Comparison of ENCODE assay signal across 29 cellular contexts in the genomic region with DNA sequence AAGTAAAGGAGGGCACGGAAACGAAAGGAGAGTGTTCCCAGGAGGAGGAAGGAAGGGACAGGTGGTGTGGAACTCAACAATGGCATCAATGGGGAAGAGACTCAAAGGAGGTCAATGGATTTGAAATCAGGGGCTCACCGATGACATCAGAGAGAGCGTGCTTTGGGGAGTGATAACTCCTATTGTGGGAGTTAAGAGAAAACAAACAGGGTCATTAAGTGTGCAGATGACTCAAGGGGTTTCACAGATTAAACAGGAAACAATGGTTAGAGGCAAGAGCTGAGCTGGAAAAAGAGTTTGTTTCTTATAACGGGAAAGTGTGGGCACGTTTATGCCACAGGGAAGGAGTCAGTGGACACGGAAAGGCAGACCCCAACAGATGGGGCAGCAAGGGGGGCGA.
DNase-seq lines count a peak whose midpoint lies in the region; ATAC-seq, FAIRE-seq and TF ChIP-seq lines count a peak whose summit lies in the region.
"Had no signal": no experiment of that assay in that cellular context is flagged by ENCODE, and none has a peak within 500 bp of the region (broad histone marks: within the 10 kb centered on the region; RNA-seq: fewer than 3 reads in every experiment).

No MANE protein-coding gene starts in this region.

- H3K4me3 Mint-ChIP-seq in T-helper 2 cell treated with Interferon-gamma antibody and Interleukin-4, amounts not matched to agents 5 μg/mL and 100 μg/mL, for 36 hours = no peak overlapping the region
- H3K4me3 Mint-ChIP-seq: CD14-positive monocyte; CD8-positive, alpha-beta memory T cell had no signal

- ATAC-seq in lower lobe of right lung = no peak
- ATAC-seq: A549, HepG2, K562 had no signal

- H3K9me3 ChIP-seq in endothelial cell of umbilical vein (replicated peaks; ENCODE audit: control insufficient read depth, insufficient read depth, low read length) (no peaks in the 10 kb centered on the region), lower lobe of right lung (no peaks in the 10 kb centered on the region)
- H3K9me3 ChIP-seq: A549, SK-N-SH had no signal

- no peak overlapping the region for H3K27ac Mint-ChIP-seq in T-helper 2 cell treated with Interferon-gamma antibody and Interleukin-4, amounts not matched to agents 5 μg/mL and 100 μg/mL, for 36 hours
- H3K27ac Mint-ChIP-seq: CD14-positive monocyte; CD8-positive, alpha-beta memory T cell had no signal

- POLR2A ChIA-PET in endothelial cell of umbilical vein (lab: Charles Lee) = interaction anchor here (0.6 kb wide), 3 partner anchors 62 to 907 kb away, joined by 3 to 8 read pairs (median 3); no protein-coding TSS in a partner anchor

- DNase-seq in NCI-H226 (peak; percentile 81), endothelial cell of umbilical vein (ENCODE audit: low read depth, low spot score) (no peak), lower lobe of right lung (no peak), foreskin fibroblast (no peak), midbrain (lab: John Stamatoyannopoulos, UW) (no peak)
- DNase-seq in effector CD4-positive, alpha-beta T cell = no peak
- DNase-seq in T-helper 2 cell treated with Interferon-gamma antibody and Interleukin-4, amounts not matched to agents 5 μg/mL and 100 μg/mL, for 36 hours (ENCODE audit: low spot score) = no peak
- DNase-seq: AML-193; CD8-positive, alpha-beta memory T cell; DMS 273 treated with DMSO at 0.1 percent for 48 hours; DMS79; GF-D8; Kasumi-1; NCI-H1105; NCI-H1436 treated with DMSO at 0.1 percent for 48 hours; NCI-H187 treated with DMSO at 0.1 percent for 48 hours; NCI-H446; NCI-H524 treated with DMSO at 0.1 percent for 48 hours; NCI-H774; SIG-M5; SK-N-SH had no signal

- BruUV-seq in endothelial cell of umbilical vein (replicated peaks; lab: Mats Ljungman, UMichigan) = no TSS peak

- TF ChIP-seq POLR2A in endothelial cell of umbilical vein (IDR thresholded peaks at IDR 0.05; ENCODE audit: low read depth, low read length) = no peak

- peak overlapping the region; percentile 41 for H2AFZ ChIP-seq in endothelial cell of umbilical vein (ENCODE audit: low read depth, low read length)

- FAIRE-seq in endothelial cell of umbilical vein (lab: Jason Lieb, UNC) = peak; percentile 75
- FAIRE-seq: A549, GM12892, GM19239, H54, HepG2, K562, RCC 7860 had no signal

- peak overlapping the region; percentile 42 for H3K4me2 ChIP-seq in endothelial cell of umbilical vein (ENCODE audit: insufficient read depth, low read length)
- H3K4me2 ChIP-seq: A549, SK-N-SH had no signal

- H3K9me1 ChIP-seq in endothelial cell of umbilical vein (replicated peaks; ENCODE audit: control insufficient read depth, extremely low read depth, insufficient read depth, low read length) = no peaks in the 10 kb centered on the region

- dilution Hi-C loops in endothelial cell of umbilical vein (cut with MboI; ENCODE audit: extremely low pct_ligation_motif_present, low sequenced_read_pairs) = no loop called here

- intact Hi-C loops in endothelial cell of umbilical vein (cut with micrococcal nuclease) = loop anchor here (1.0 to 5.0 kb wide), 4 partner anchors 74 to 1459 kb away; no protein-coding TSS in a partner anchor
- intact Hi-C loops in lower lobe of right lung (cut with DNase I) = no loop called here

- H4K20me1 ChIP-seq in endothelial cell of umbilical vein (replicated peaks; ENCODE audit: control insufficient read depth, extremely low read depth, insufficient read depth, low read length) = no peaks in the 10 kb centered on the region

- CTCF ChIA-PET in endothelial cell of umbilical vein (lab: Charles Lee) = interaction anchor here (1.0 to 2.5 kb wide), 2 partner anchors 11 to 725 kb away, joined by 4 to 22 read pairs; no protein-coding TSS in a partner anchor

- TF ChIP-seq CTCF in endothelial cell of umbilical vein (IDR thresholded peaks at IDR 0.05; ENCODE audit: extremely low read depth in 1 of 2, insufficient read depth in 1 of 2, low read depth in 1 of 2, low read length in 2 of 2) (no peak), lower lobe of right lung (IDR thresholded peaks at IDR 0.05) (no peak), foreskin fibroblast (IDR thresholded peaks at IDR 0.05; ENCODE audit: low read depth, low read length) (no peak)

- H3K4me1 Mint-ChIP-seq in T-helper 2 cell treated with Interferon-gamma antibody and Interleukin-4, amounts not matched to agents 5 μg/mL and 100 μg/mL, for 36 hours (ENCODE audit: low read depth) = no peaks in the 10 kb centered on the region
- H3K4me1 Mint-ChIP-seq: CD8-positive, alpha-beta memory T cell had no signal

- no peak overlapping the region for H3K9ac ChIP-seq in endothelial cell of umbilical vein (replicated peaks; ENCODE audit: extremely low read depth, insufficient read depth, low read length)
- H3K9ac ChIP-seq: SK-N-SH had no signal

- H3K36me3 ChIP-seq in endothelial cell of umbilical vein (ENCODE audit: control insufficient read depth in 2 of 2, extremely low read depth in 1 of 2, insufficient read depth in 2 of 2, low read length in 2 of 2) (no peaks in the 10 kb centered on the region), lower lobe of right lung (no peaks in the 10 kb centered on the region)

- H3K27ac ChIP-seq in endothelial cell of umbilical vein (ENCODE audit: insufficient read depth, low read depth, low read length) (peak overlapping the region; percentile 50), lower lobe of right lung (peak overlapping the region; percentile 39)
- H3K27ac ChIP-seq: A549 had no signal

- H3K27me3 ChIP-seq in endothelial cell of umbilical vein (ENCODE audit: control insufficient read depth in 2 of 2, insufficient read depth in 2 of 2, low read length in 2 of 2) (no peaks in the 10 kb centered on the region), lower lobe of right lung (ENCODE audit: low read depth) (no peaks in the 10 kb centered on the region)

- H3K27me3 Mint-ChIP-seq in T-helper 2 cell treated with Interferon-gamma antibody and Interleukin-4, amounts not matched to agents 5 μg/mL and 100 μg/mL, for 36 hours (ENCODE audit: low read depth) = no peaks in the 10 kb centered on the region
- H3K27me3 Mint-ChIP-seq: CD8-positive, alpha-beta memory T cell had no signal

- H3K9me3 Mint-ChIP-seq in T-helper 2 cell treated with Interferon-gamma antibody and Interleukin-4, amounts not matched to agents 5 μg/mL and 100 μg/mL, for 36 hours = no peaks in the 10 kb centered on the region
- H3K9me3 Mint-ChIP-seq: CD14-positive monocyte; CD8-positive, alpha-beta memory T cell had no signal

- peaks cover 22% of the 10 kb centered on the region for H3K4me1 ChIP-seq in endothelial cell of umbilical vein (ENCODE audit: control insufficient read depth, extremely low read depth, insufficient read depth, low read length)
- peaks cover 45% of the 10 kb centered on the region for H3K4me1 ChIP-seq in lower lobe of right lung
- H3K4me1 ChIP-seq: A549 had no signal

- H3K79me2 ChIP-seq in endothelial cell of umbilical vein (ENCODE audit: control insufficient read depth, insufficient read depth, low read length) = no peaks in the 10 kb centered on the region

- H3K36me3 Mint-ChIP-seq in T-helper 2 cell treated with Interferon-gamma antibody and Interleukin-4, amounts not matched to agents 5 μg/mL and 100 μg/mL, for 36 hours (ENCODE audit: low read depth) = no peaks in the 10 kb centered on the region
- H3K36me3 Mint-ChIP-seq: CD14-positive monocyte had no signal

- H3K4me3 ChIP-seq in endothelial cell of umbilical vein (replicated peaks in 1 of 3; ENCODE audit: insufficient read depth in 1 of 3, low read depth in 1 of 3, low read length in 3 of 3) = no peak overlapping the region
- no peak overlapping the region for H3K4me3 ChIP-seq in lower lobe of right lung
- H3K4me3 ChIP-seq in foreskin fibroblast (ENCODE audit: low read depth in 1 of 2, low read length in 2 of 2) = no peak overlapping the region
- H3K4me3 ChIP-seq: A549, K562 had no signal

TF ChIP-seq in endothelial cell of umbilical vein, 7 proteins besides CTCF, POLR2A, EP300 and RAD21:
- TF ChIP-seq GATA2 (IDR thresholded peaks at IDR 0.05; ENCODE audit: insufficient read depth, insufficient read length, low read depth, low read length) (no peak), MYC (IDR thresholded peaks at IDR 0.05; ENCODE audit: low read depth, low read length) (no peak), JUN (IDR thresholded peaks at IDR 0.05; ENCODE audit: borderline replicate concordance, insufficient read depth, insufficient read length, low read depth) (no peak)
- TF ChIP-seq, protein P1, sequence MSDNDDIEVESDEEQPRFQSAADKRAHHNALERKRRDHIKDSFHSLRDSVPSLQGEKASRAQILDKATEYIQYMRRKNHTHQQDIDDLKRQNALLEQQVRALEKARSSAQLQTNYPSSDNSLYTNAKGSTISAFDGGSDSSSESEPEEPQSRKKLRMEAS (IDR thresholded peaks at IDR 0.05; ENCODE audit: insufficient read depth, insufficient read length) = no peak
TF ChIP-seq in endothelial cell of umbilical vein: peak in this region for 0.
